ENCODE assay signal across 13 cellular contexts in the genomic region with DNA sequence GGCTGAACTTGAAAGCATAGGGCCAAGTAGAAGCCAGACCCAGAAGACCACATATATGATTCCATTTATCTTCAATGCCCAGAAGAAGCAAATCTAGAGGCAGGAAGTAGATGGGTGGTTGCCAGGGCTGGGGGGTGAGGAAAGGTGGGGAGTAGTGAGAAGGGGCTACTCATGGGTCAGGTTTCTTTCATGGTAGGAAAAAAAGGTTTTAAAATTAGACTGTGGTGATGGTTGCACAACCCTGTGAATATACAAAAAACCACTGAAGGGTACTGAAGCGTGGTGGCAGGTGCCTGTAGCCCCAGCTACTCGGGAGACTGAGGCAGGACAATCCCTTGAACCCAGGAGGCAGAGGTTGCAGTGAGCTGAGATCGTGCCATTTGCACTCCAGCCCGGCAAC. TPM values are rescaled to one million over a fixed set of nuclear protein-coding genes. Genes with fewer than 3 reads are reported as not detected.
A peak's percentile ranks its signal among the peaks of the same experiment; 100 is the strongest.
DNase-seq lines count a peak whose midpoint lies in the region; ATAC-seq lines count a peak whose summit lies in the region.
"Had no signal": no experiment of that assay in that cellular context is flagged by ENCODE, and none has a peak within 500 bp of the region (broad histone marks: within the 10 kb centered on the region; RNA-seq: fewer than 3 reads in every experiment).

No MANE protein-coding gene starts in this region.

- H3K4me3 Mint-ChIP-seq in T-helper 17 cell, result no peak overlapping the region
- peak overlapping the region in 7 of 8 donors; percentile 34 to 81 (median 69) for H3K4me3 Mint-ChIP-seq in naive B cell

- H3K36me3 Mint-ChIP-seq in T-helper 17 cell (ENCODE audit: low read depth), result no peaks in the 10 kb centered on the region
- H3K36me3 Mint-ChIP-seq in naive B cell, result no peaks in the 10 kb centered on the region

- no peaks in the 10 kb centered on the region for H3K9me3 ChIP-seq in T-helper 17 cell (ENCODE audit: control insufficient read depth, low read length, poor library complexity, severe bottlenecking)
- H3K9me3 ChIP-seq: lower lobe of right lung, psoas muscle, upper lobe of left lung had no signal

- no peaks in the 10 kb centered on the region for H3K27me3 Mint-ChIP-seq in T-helper 17 cell
- no peaks in the 10 kb centered on the region for H3K27me3 Mint-ChIP-seq in naive B cell

- ATAC-seq in GM18498 (IDR thresholded peaks at IDR 0.05; ENCODE audit: unreplicated experiment) (peak; percentile 45), GM21723 (IDR thresholded peaks at IDR 0.05; ENCODE audit: unreplicated experiment) (peak; percentile 32), T-helper 17 cell (no peak), naive B cell (ENCODE audit: low read depth in 2 of 2) (peak; percentile 30 to 34), GM21529 (IDR thresholded peaks at IDR 0.05; ENCODE audit: unreplicated experiment) (no peak)
- ATAC-seq: lower lobe of right lung, psoas muscle had no signal

- no peaks in the 10 kb centered on the region for H3K9me3 Mint-ChIP-seq in naive B cell

- H3K4me1 Mint-ChIP-seq in T-helper 17 cell (peaks cover 14% of the 10 kb centered on the region), naive B cell (peaks cover 43 to 57% (median 44%) of the 10 kb centered on the region in 3 donors)

- H3K27ac Mint-ChIP-seq in T-helper 17 cell (peak overlapping the region; percentile 84), naive B cell (peak overlapping the region; percentile 54 to 92 (median 78))

- DNase-seq in T-helper 17 cell, result no peak
- no peak for DNase-seq in naive B cell
- DNase-seq in NCI-H2029 treated with DMSO at 0.1 percent for 48 hours (lab: John Stamatoyannopoulos, UW), result no peak
- DNase-seq in stimulated activated CD8-positive, alpha-beta memory T cell treated with anti-CD3 and anti-CD28 coated beads, Interleukin-4, amount 100 ng/mL, for 48 hours, result no peak
- no peak for DNase-seq in stimulated activated CD4-positive, alpha-beta T cell treated with anti-CD3 and anti-CD28 coated beads, Interleukin-4, amount 100 ng/mL, for 1 hour
- DNase-seq: lower lobe of right lung, WERI-Rb-1 had no signal

RNA-seq across cellular contexts. Expression of gene CD2BP2, which starts 5.4 kb away (rescaled TPM):
- 10 to 100 TPM; 35.5 to 44.8 TPM for total RNA-seq in T-helper 17 cell
- 10 to 100 TPM; 24.2 to 36.1 (median 29.7) TPM for polyA plus RNA-seq in naive B cell (ENCODE audit: low read depth in 6 of 6)

RNA-seq across cellular contexts. Expression of gene TBC1D10B, which starts 20.6 kb away (rescaled TPM):
- 10 to 100 TPM; 27.4 to 28.8 TPM for total RNA-seq in T-helper 17 cell
- polyA plus RNA-seq in naive B cell (ENCODE audit: low read depth in 6 of 6), result 10 to 100 TPM in 3 of 6 donors, 1 to 10 TPM in 3; 6.2 to 16.9 (median 9.7) TPM

RNA-seq across cellular contexts. Expression of gene MYL11, which starts 24.9 kb away (rescaled TPM):
- total RNA-seq in T-helper 17 cell, result 1 to 10 TPM in 1 of 2 donors, not detected in 1; 1.8 TPM
- polyA plus RNA-seq in naive B cell (ENCODE audit: low read depth in 6 of 6), result not detected
- total RNA-seq: lower lobe of right lung, M059J had no signal

RNA-seq across cellular contexts. Expression of gene SEPTIN1, which starts 32.7 kb away (rescaled TPM):
- total RNA-seq in T-helper 17 cell, result 100 to 1,000 TPM; 192 to 220 TPM
- 100 to 1,000 TPM; 102 to 145 (median 112) TPM for polyA plus RNA-seq in naive B cell (ENCODE audit: low read depth in 6 of 6)

RNA-seq across cellular contexts. Expression of gene ZNF48, which starts 45.5 kb away (rescaled TPM):
- 1 to 10 TPM; 6.2 to 6.7 TPM for total RNA-seq in T-helper 17 cell
- polyA plus RNA-seq in naive B cell (ENCODE audit: low read depth in 6 of 6), result 1 to 10 TPM; 3.4 to 9.9 (median 7.0) TPM

Comparison
In these comparisons a context has a peak if more than half of its experiments do, and no peak if none do; other contexts are left out.
1. ATAC-seq: peak in GM18498 (single experiment), GM21723 (single experiment) and naive B cell (2 of 2); none in T-helper 17 cell (single experiment) and GM21529 (single experiment).